In genomic region chr7:26367219-26367711, GRCh38 we compare ENCODE assay signal across 18 cellular contexts.
"Had no signal": no experiment of that assay in that cellular context is flagged by ENCODE, and none has a peak within 500 bp of the region (broad histone marks: within the 10 kb centered on the region; RNA-seq: fewer than 3 reads in every experiment).

No MANE protein-coding gene starts in this region.

- H3K4me3 Mint-ChIP-seq: memory B cell; stimulated activated effector memory CD8-positive, alpha-beta T cell treated with anti-CD3 and anti-CD28 coated beads, Interleukin-12 subunit alpha, Interleukin-12 subunit beta, amount 100 ng/mL, for 72 hours; stimulated activated naive CD8-positive, alpha-beta T cell treated with anti-CD3 and anti-CD28 coated beads, Interleukin-15, Interleukin-2, amounts not matched to agents 100 ng/mL and 50 ng/mL, for 24 hours had no signal

- DNase-seq: cerebellar nuclear complex; colonic mucosa; dermis blood vessel endothelial cell; foreskin keratinocyte; head of caudate nucleus; kidney glomerular epithelial cell; left lung; lower lobe of right lung; naive thymus-derived CD4-positive, alpha-beta T cell; posterior cingulate gyrus; right cardiac atrium; stimulated activated CD4-positive, alpha-beta T cell treated with anti-CD3 and anti-CD28 coated beads, Interleukin-2, amount 100 ng/mL, for 48 hours; stimulated activated CD8-positive, alpha-beta memory T cell treated with anti-CD3 and anti-CD28 coated beads, Interleukin-4, amount 100 ng/mL, for 48 hours; tibial artery; upper lobe of left lung had no signal

- H3K27me3 Mint-ChIP-seq: memory B cell had no signal

- H3K27ac Mint-ChIP-seq: memory B cell; naive thymus-derived CD4-positive, alpha-beta T cell; stimulated activated effector memory CD8-positive, alpha-beta T cell treated with anti-CD3 and anti-CD28 coated beads, Interleukin-12 subunit alpha, Interleukin-12 subunit beta, amount 100 ng/mL, for 72 hours; stimulated activated naive CD8-positive, alpha-beta T cell treated with anti-CD3 and anti-CD28 coated beads, Interleukin-15, Interleukin-2, amounts not matched to agents 100 ng/mL and 50 ng/mL, for 24 hours had no signal

- H3K9me3 Mint-ChIP-seq: memory B cell; naive thymus-derived CD4-positive, alpha-beta T cell; stimulated activated effector memory CD8-positive, alpha-beta T cell treated with anti-CD3 and anti-CD28 coated beads, Interleukin-12 subunit alpha, Interleukin-12 subunit beta, amount 100 ng/mL, for 72 hours; stimulated activated naive CD8-positive, alpha-beta T cell treated with anti-CD3 and anti-CD28 coated beads, Interleukin-15, Interleukin-2, amounts not matched to agents 100 ng/mL and 50 ng/mL, for 24 hours had no signal

- H3K4me1 Mint-ChIP-seq: stimulated activated effector memory CD8-positive, alpha-beta T cell treated with anti-CD3 and anti-CD28 coated beads, Interleukin-12 subunit alpha, Interleukin-12 subunit beta, amount 100 ng/mL, for 72 hours had no signal
